Comparison of ENCODE assay signal across 29 cellular contexts in the genomic region with DNA sequence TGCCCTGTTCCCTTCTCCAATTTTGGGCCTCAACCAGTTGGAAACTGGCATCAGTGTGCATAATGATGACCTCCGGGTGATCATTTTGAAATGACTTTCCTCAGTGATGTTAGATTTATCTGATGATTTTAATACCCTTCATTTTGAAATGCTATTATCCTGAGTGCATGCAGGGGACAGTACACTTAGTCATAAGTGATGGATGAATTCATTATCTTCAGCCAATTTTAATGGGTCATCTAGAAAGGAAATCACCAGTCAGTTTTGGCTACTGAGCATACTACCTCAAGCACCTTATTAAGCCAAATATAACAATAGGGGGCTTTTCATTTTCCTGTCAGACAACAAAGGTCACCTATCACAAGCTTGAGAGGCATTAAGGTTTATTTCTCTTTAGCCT.
"Had no signal": no experiment of that assay in that cellular context is flagged by ENCODE, and none has a peak within 500 bp of the region (broad histone marks: within the 10 kb centered on the region; RNA-seq: fewer than 3 reads in every experiment).

No MANE protein-coding gene starts in this region.

- H3K27ac Mint-ChIP-seq: activated CD4-positive, alpha-beta memory T cell treated with anti-CD3 and anti-CD28 coated beads for 36 hours; activated CD4-positive, alpha-beta T cell treated with anti-CD3 and anti-CD28 coated beads for 36 hours; activated CD4-positive, alpha-beta T cell treated with anti-CD3 and anti-CD28 coated beads, Interleukin-2, amount 10 ng/mL, durations not matched to agents 24 days and 14 days; activated naive CD8-positive, alpha-beta T cell; activated T-helper 17 cell treated with anti-CD3 and anti-CD28 coated beads, Interleukin-2, amount 50 U/mL, for 72 hours; effector memory CD8-positive, alpha-beta T cell had no signal

- H3K27me3 Mint-ChIP-seq: activated CD4-positive, alpha-beta T cell treated with anti-CD3 and anti-CD28 coated beads for 36 hours had no signal

- H3K36me3 Mint-ChIP-seq: activated CD4-positive, alpha-beta memory T cell treated with anti-CD3 and anti-CD28 coated beads for 36 hours; activated naive CD8-positive, alpha-beta T cell had no signal

- H3K27ac ChIP-seq: brain microvascular endothelial cell, esophagus muscularis mucosa, foreskin keratinocyte, gastrocnemius medialis, heart left ventricle had no signal

- H3K4me1 Mint-ChIP-seq: activated CD4-positive, alpha-beta T cell treated with anti-CD3 and anti-CD28 coated beads for 36 hours; activated CD4-positive, alpha-beta T cell treated with anti-CD3 and anti-CD28 coated beads, Interleukin-2, amount 10 ng/mL, durations not matched to agents 24 days and 14 days; activated T-helper 17 cell treated with anti-CD3 and anti-CD28 coated beads, Interleukin-2, amount 50 U/mL, for 72 hours had no signal

- H3K4me3 ChIP-seq: esophagus muscularis mucosa, gastrocnemius medialis, heart left ventricle had no signal

- H3K27me3 ChIP-seq: brain microvascular endothelial cell, esophagus muscularis mucosa, foreskin keratinocyte, gastrocnemius medialis had no signal

- H3K4me1 ChIP-seq: esophagus muscularis mucosa, foreskin keratinocyte, gastrocnemius medialis, heart left ventricle had no signal

- H3K4me3 Mint-ChIP-seq: activated CD4-positive, alpha-beta memory T cell treated with anti-CD3 and anti-CD28 coated beads for 36 hours; activated CD4-positive, alpha-beta T cell treated with anti-CD3 and anti-CD28 coated beads for 36 hours; activated CD4-positive, alpha-beta T cell treated with anti-CD3 and anti-CD28 coated beads, Interleukin-2, amount 10 ng/mL, durations not matched to agents 24 days and 14 days; activated naive CD8-positive, alpha-beta T cell; activated T-cell treated with anti-CD3 and anti-CD28 coated beads, Interleukin-2, amount 50 U/mL, for 4 hours; activated T-helper 17 cell treated with anti-CD3 and anti-CD28 coated beads, Interleukin-2, amount 50 U/mL, for 72 hours; effector memory CD8-positive, alpha-beta T cell had no signal

- H3K36me3 ChIP-seq: brain microvascular endothelial cell, esophagus muscularis mucosa, gastrocnemius medialis, heart left ventricle had no signal

- H3K9me3 Mint-ChIP-seq: activated CD4-positive, alpha-beta memory T cell treated with anti-CD3 and anti-CD28 coated beads for 36 hours; activated CD4-positive, alpha-beta T cell treated with anti-CD3 and anti-CD28 coated beads, Interleukin-2, amount 10 ng/mL, durations not matched to agents 24 days and 14 days; activated T-cell treated with anti-CD3 and anti-CD28 coated beads, Interleukin-2, amount 50 U/mL, for 4 hours; activated T-helper 17 cell treated with anti-CD3 and anti-CD28 coated beads, Interleukin-2, amount 50 U/mL, for 72 hours; effector memory CD8-positive, alpha-beta T cell had no signal

- H3K9me3 ChIP-seq: esophagus muscularis mucosa, gastrocnemius medialis, heart left ventricle had no signal

- DNase-seq: activated CD4-positive, alpha-beta memory T cell treated with anti-CD3 and anti-CD28 coated beads for 36 hours; activated CD4-positive, alpha-beta T cell treated with anti-CD3 and anti-CD28 coated beads for 36 hours; activated CD4-positive, alpha-beta T cell treated with anti-CD3 and anti-CD28 coated beads, Interleukin-2, amount 10 ng/mL, durations not matched to agents 24 days and 14 days; activated CD4-positive, CD25-positive, alpha-beta regulatory T cell; activated CD4-positive, CD25-positive, alpha-beta regulatory T cell treated with anti-CD3 and anti-CD28 coated beads, Interleukin-2, amount 50 U/mL, for 72 hours; activated CD8-positive, alpha-beta memory T cell treated with anti-CD3 and anti-CD28 coated beads, Interleukin-2, amount 50 U/mL, for 48 hours; activated effector memory CD4-positive, alpha-beta T cell treated with Interleukin-2 at 50 U/mL for 16 hours; activated gamma-delta T cell treated with Interleukin-2 at 50 U/mL for 16 hours; activated naive CD4-positive, alpha-beta T cell treated with anti-CD3 and anti-CD28 coated beads, Interleukin-2, amount 50 U/mL, for 16 hours; activated naive CD4-positive, alpha-beta T cell treated with Interleukin-2 at 50 U/mL for 16 hours; activated T-cell treated with anti-CD3 and anti-CD28 coated beads for 4 hours; activated T-cell treated with anti-CD3 and anti-CD28 coated beads, Interleukin-2, amount 50 U/mL, for 4 hours; amniotic stem cell; anterior cingulate cortex; brain microvascular endothelial cell; caudate nucleus; cortex of kidney; dermis blood vessel endothelial cell; effector CD4-positive, alpha-beta T cell; effector memory CD8-positive, alpha-beta T cell; erythroblast; foreskin keratinocyte; gastrocnemius medialis; glutamatergic neuron; heart left ventricle; T-helper 2 cell had no signal

- ATAC-seq: activated CD4-positive, alpha-beta T cell treated with anti-CD3 and anti-CD28 coated beads for 36 hours; activated T-cell treated with anti-CD3 and anti-CD28 coated beads, Interleukin-2, amount 50 U/mL, for 4 hours; activated T-helper 17 cell treated with anti-CD3 and anti-CD28 coated beads, Interleukin-2, amount 50 U/mL, for 72 hours; effector memory CD8-positive, alpha-beta T cell; foreskin keratinocyte; gastrocnemius medialis; heart left ventricle had no signal
